23 cellular contexts compared by ENCODE assay signal in the genomic region with DNA sequence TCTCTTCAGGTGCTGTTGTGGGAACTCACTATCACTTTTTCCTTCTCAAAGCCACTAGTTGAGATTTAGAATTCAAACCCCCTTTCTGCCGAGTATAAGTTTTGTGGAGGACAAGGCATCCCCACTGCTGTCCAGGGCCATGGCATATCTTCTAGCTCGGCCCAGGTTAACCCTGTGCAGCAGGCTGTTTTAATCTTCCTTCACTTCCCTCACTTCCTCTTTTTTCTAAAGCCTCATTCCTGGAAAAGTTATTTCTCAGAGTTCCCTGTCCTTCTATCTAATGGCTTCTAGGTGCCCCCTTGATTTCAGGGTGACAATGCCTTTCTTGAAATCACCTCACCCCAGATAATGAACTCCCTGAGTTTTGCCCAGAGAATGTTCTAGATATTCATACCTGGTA.
"Had no signal": no experiment of that assay in that cellular context is flagged by ENCODE, and none has a peak within 500 bp of the region (broad histone marks: within the 10 kb centered on the region; RNA-seq: fewer than 3 reads in every experiment).

No MANE protein-coding gene starts in this region.

- H3K9me3 ChIP-seq: heart left ventricle, mucosa of descending colon, neutrophil, psoas muscle, right lobe of liver, suprapubic skin, thyroid gland, upper lobe of left lung, uterus had no signal

- H3K27ac ChIP-seq: dorsolateral prefrontal cortex, heart left ventricle, neutrophil, psoas muscle, right lobe of liver, suprapubic skin, thyroid gland, upper lobe of left lung, uterus had no signal

- H3K4me1 Mint-ChIP-seq: naive thymus-derived CD8-positive, alpha-beta T cell; stimulated activated effector memory CD8-positive, alpha-beta T cell treated with anti-CD3 and anti-CD28 coated beads, Interleukin-12 subunit alpha, Interleukin-12 subunit beta, amount 100 ng/mL, for 72 hours had no signal

- H3K27ac Mint-ChIP-seq: naive thymus-derived CD8-positive, alpha-beta T cell; stimulated activated effector memory CD8-positive, alpha-beta T cell treated with anti-CD3 and anti-CD28 coated beads, Interleukin-12 subunit alpha, Interleukin-12 subunit beta, amount 100 ng/mL, for 72 hours had no signal

- H3K4me3 Mint-ChIP-seq: naive thymus-derived CD8-positive, alpha-beta T cell; stimulated activated effector memory CD8-positive, alpha-beta T cell treated with anti-CD3 and anti-CD28 coated beads, Interleukin-12 subunit alpha, Interleukin-12 subunit beta, amount 100 ng/mL, for 72 hours had no signal

- H3K27me3 ChIP-seq: right lobe of liver, thyroid gland, upper lobe of left lung, uterus had no signal

- H3K4me3 ChIP-seq: dorsolateral prefrontal cortex, heart left ventricle, mucosa of descending colon, psoas muscle, right lobe of liver, suprapubic skin, thyroid gland, upper lobe of left lung, uterus had no signal

- H3K4me1 ChIP-seq: heart left ventricle, psoas muscle, right lobe of liver, suprapubic skin, thyroid gland, upper lobe of left lung, uterus had no signal

- H3K9me3 Mint-ChIP-seq: stimulated activated effector memory CD8-positive, alpha-beta T cell treated with anti-CD3 and anti-CD28 coated beads, Interleukin-12 subunit alpha, Interleukin-12 subunit beta, amount 100 ng/mL, for 72 hours had no signal

- H3K36me3 Mint-ChIP-seq: naive thymus-derived CD8-positive, alpha-beta T cell; stimulated activated effector memory CD8-positive, alpha-beta T cell treated with anti-CD3 and anti-CD28 coated beads, Interleukin-12 subunit alpha, Interleukin-12 subunit beta, amount 100 ng/mL, for 72 hours had no signal

- H3K36me3 ChIP-seq: heart left ventricle, neutrophil, right lobe of liver, suprapubic skin, thyroid gland, upper lobe of left lung, uterus had no signal

- DNase-seq: dorsolateral prefrontal cortex; effector CD8-positive, alpha-beta T cell; heart left ventricle; hippocampal formation; kidney glomerular epithelial cell; mammary epithelial cell; mucosa of descending colon; naive thymus-derived CD8-positive, alpha-beta T cell; psoas muscle; retina; right lobe of liver; stimulated activated CD4-positive, alpha-beta T cell treated with anti-CD3 and anti-CD28 coated beads, Interleukin-4, amount 100 ng/mL, for 1 hour; stimulated activated CD8-positive, alpha-beta memory T cell treated with anti-CD3 and anti-CD28 coated beads, Interleukin-4, amount 100 ng/mL, for 48 hours; stimulated activated naive CD8-positive, alpha-beta T cell treated with anti-CD3 and anti-CD28 coated beads, Interleukin-15, Interleukin-2, amounts not matched to agents 100 U/mL and 50 U/mL, for 24 hours; thyroid gland; upper lobe of left lung; uterus had no signal

- ATAC-seq: heart left ventricle; left lobe of liver; mucosa of descending colon; naive thymus-derived CD8-positive, alpha-beta T cell; psoas muscle; right lobe of liver; stimulated activated effector memory CD8-positive, alpha-beta T cell treated with anti-CD3 and anti-CD28 coated beads, Interleukin-12 subunit alpha, Interleukin-12 subunit beta, amount 100 ng/mL, for 72 hours; stimulated activated naive CD8-positive, alpha-beta T cell treated with anti-CD3 and anti-CD28 coated beads, Interleukin-15, Interleukin-2, amounts not matched to agents 100 U/mL and 50 U/mL, for 24 hours had no signal

- FAIRE-seq: frontal cortex, islet of Langerhans had no signal
